ENCODE assay signal across 8 cellular contexts in the genomic region with DNA sequence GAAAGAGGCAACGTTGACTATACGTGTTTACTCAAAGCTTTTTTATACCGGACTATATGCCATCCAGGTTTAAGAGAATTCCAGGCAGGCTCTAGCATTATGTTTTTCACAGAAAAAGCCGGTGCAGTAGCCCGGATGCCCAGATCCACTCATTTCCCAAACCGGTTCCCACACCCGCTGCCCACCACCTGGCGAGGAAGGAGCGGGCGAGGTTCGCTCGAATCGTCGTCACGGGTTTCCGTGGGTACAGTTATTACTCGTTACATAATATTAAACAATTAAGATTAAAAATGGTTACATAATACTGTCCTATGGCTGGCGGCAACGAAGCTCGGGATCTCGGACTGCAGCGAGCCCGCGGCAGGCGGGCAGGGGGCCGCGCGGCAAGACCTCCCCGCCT. TPM values are rescaled to one million over a fixed set of nuclear protein-coding genes. Genes with fewer than 3 reads are reported as not detected.
DNase-seq lines count a peak whose midpoint lies in the region; ATAC-seq and TF ChIP-seq lines count a peak whose summit lies in the region.

No MANE protein-coding gene starts in this region.

- H3K4me3 Mint-ChIP-seq in stimulated activated memory B cell treated with anti-CD40 and anti-IgM and Interleukin-4, amounts not matched to agents 10 μg/mL and 1 μg/mL and 100 μg/mL, for 72 hours, result no peak overlapping the region

- H3K9me3 Mint-ChIP-seq in stimulated activated memory B cell treated with anti-CD40 and anti-IgM and Interleukin-4, amounts not matched to agents 10 μg/mL and 1 μg/mL and 100 μg/mL, for 72 hours, result peaks cover 14% of the 10 kb centered on the region

- H3K4me3 ChIP-seq in H7 (ENCODE audit: insufficient read depth, low read depth, low read length) (peak overlapping the region; percentile 2; the same call in 1 of the 2 replicates), fibroblast of the aortic adventitia (ENCODE audit: low read depth, low read length) (peak overlapping the region; percentile 37)

- TF ChIP-seq CTCF in VCaP (conservative IDR thresholded peaks at IDR 0.05) (no peak), fibroblast of the aortic adventitia (IDR thresholded peaks at IDR 0.05; ENCODE audit: insufficient read depth, low read length) (no peak)

- no peak for ATAC-seq in stimulated activated memory B cell treated with anti-CD40 and anti-IgM and Interleukin-4, amounts not matched to agents 10 μg/mL and 1 μg/mL and 100 μg/mL, for 72 hours
- no peak for ATAC-seq in HG02571 (IDR thresholded peaks at IDR 0.05; ENCODE audit: unreplicated experiment)

- DNase-seq in H7 (no peak), fibroblast of the aortic adventitia (ENCODE audit: low read depth) (no peak), putamen (ENCODE audit: low spot score) (peak; percentile 19), COR-L47 (lab: John Stamatoyannopoulos, UW) (no peak), activated gamma-delta T cell treated with Interleukin-2 at 50 U/mL for 16 hours (no peak)

- H3K27me3 Mint-ChIP-seq in stimulated activated memory B cell treated with anti-CD40 and anti-IgM and Interleukin-4, amounts not matched to agents 10 μg/mL and 1 μg/mL and 100 μg/mL, for 72 hours, result peaks cover 53% of the 10 kb centered on the region

- H3K27me3 ChIP-seq in H7 (ENCODE audit: control insufficient read depth, insufficient read depth, low read length), result no peaks in the 10 kb centered on the region

- no peaks in the 10 kb centered on the region for H3K36me3 ChIP-seq in H7 (replicated peaks; ENCODE audit: control insufficient read depth, insufficient read depth, low read length)

- H3K36me3 Mint-ChIP-seq in stimulated activated memory B cell treated with anti-CD40 and anti-IgM and Interleukin-4, amounts not matched to agents 10 μg/mL and 1 μg/mL and 100 μg/mL, for 72 hours, result no peaks in the 10 kb centered on the region

- H3K4me1 Mint-ChIP-seq in stimulated activated memory B cell treated with anti-CD40 and anti-IgM and Interleukin-4, amounts not matched to agents 10 μg/mL and 1 μg/mL and 100 μg/mL, for 72 hours, result no peaks in the 10 kb centered on the region

- peak overlapping the region; percentile 65 for H3K27ac ChIP-seq in VCaP

- H3K27ac Mint-ChIP-seq in stimulated activated memory B cell treated with anti-CD40 and anti-IgM and Interleukin-4, amounts not matched to agents 10 μg/mL and 1 μg/mL and 100 μg/mL, for 72 hours, result no peak overlapping the region

RNA-seq across cellular contexts. Expression of a gene that starts 0.8 kb away (rescaled TPM):
- 92.9 and 110 TPM in 2 replicates for total RNA-seq in H7 (2014; rRNA removed; shearing (Covaris generic))
- total RNA-seq in fibroblast of the aortic adventitia (ENCODE audit: low replicate concordance), result 20.1 and 39.1 TPM in 2 replicates
